10 cellular contexts compared by ENCODE assay signal in genomic region chr16:68074850-68075249, GRCh38. TPM values are rescaled to one million over a fixed set of nuclear protein-coding genes. Genes with fewer than 3 reads are reported as not detected.
DNase-seq lines count a peak whose midpoint lies in the region; ATAC-seq lines count a peak whose summit lies in the region.
"Had no signal": no experiment of that assay in that cellular context is flagged by ENCODE, and none has a peak within 500 bp of the region (broad histone marks: within the 10 kb centered on the region; RNA-seq: fewer than 3 reads in every experiment).

No MANE protein-coding gene starts in this region.

- CTCF ChIA-PET in activated CD4-positive, alpha-beta memory T cell treated with anti-CD3 and anti-CD28 coated beads, Interleukin-2, amount 10 ng/mL, durations not matched to agents 7 days and 5 days (lab: Charles Lee) = interaction anchor here (1.0 to 5.1 kb wide), 4 partner anchors 9 to 258 kb away, joined by 3 to 65 read pairs (median 26); partner anchors contain the start of gene NFATC3

- no peaks in the 10 kb centered on the region for H3K9me3 Mint-ChIP-seq in activated CD4-positive, alpha-beta memory T cell treated with anti-CD3 and anti-CD28 coated beads, Interleukin-2, amount 10 ng/mL, durations not matched to agents 7 days and 5 days

- peaks cover 77% of the 10 kb centered on the region for H3K36me3 Mint-ChIP-seq in activated CD4-positive, alpha-beta memory T cell treated with anti-CD3 and anti-CD28 coated beads, Interleukin-2, amount 10 ng/mL, durations not matched to agents 7 days and 5 days (ENCODE audit: low read depth)

- peak; percentile 39 for DNase-seq in stimulated activated CD4-positive, alpha-beta T cell treated with anti-CD3 and anti-CD28 coated beads, Interleukin-4, amount 100 ng/mL, for 24 hours
- DNase-seq in stimulated activated CD4-positive, alpha-beta T cell treated with anti-CD3 and anti-CD28 coated beads, Interleukin-12 subunit alpha, Interleukin-12 subunit beta, amount 100 ng/mL, for 4 hours = no peak
- DNase-seq in activated CD4-positive, alpha-beta memory T cell treated with anti-CD3 and anti-CD28 coated beads, Interleukin-2, amount 10 ng/mL, durations not matched to agents 7 days and 5 days = peak; percentile 94
- peak; percentile 47 for DNase-seq in stimulated activated CD8-positive, alpha-beta memory T cell treated with anti-CD3 and anti-CD28 coated beads, Interleukin-12 subunit alpha, Interleukin-12 subunit beta, amount 100 ng/mL, for 1 hour (ENCODE audit: low read depth)
- no peak for DNase-seq in amniotic stem cell (lab: John Stamatoyannopoulos, UW)
- DNase-seq in SW480 (ENCODE audit: low spot score) = no peak
- no peak for DNase-seq in posterior vena cava (ENCODE audit: low spot score)

- H3K4me3 Mint-ChIP-seq in activated CD4-positive, alpha-beta memory T cell treated with anti-CD3 and anti-CD28 coated beads, Interleukin-2, amount 10 ng/mL, durations not matched to agents 7 days and 5 days = peak overlapping the region; percentile 58

- intact Hi-C loops in posterior vena cava (cut with DNase I) = no loop called here

- no peaks in the 10 kb centered on the region for H3K27me3 Mint-ChIP-seq in activated CD4-positive, alpha-beta memory T cell treated with anti-CD3 and anti-CD28 coated beads, Interleukin-2, amount 10 ng/mL, durations not matched to agents 7 days and 5 days

- H3K4me1 Mint-ChIP-seq in activated CD4-positive, alpha-beta memory T cell treated with anti-CD3 and anti-CD28 coated beads, Interleukin-2, amount 10 ng/mL, durations not matched to agents 7 days and 5 days = peaks cover 89% of the 10 kb centered on the region

- POLR2A ChIA-PET in activated CD4-positive, alpha-beta memory T cell treated with anti-CD3 and anti-CD28 coated beads, Interleukin-2, amount 10 ng/mL, durations not matched to agents 7 days and 5 days (lab: Charles Lee) = interaction anchor here (1.1 to 18.9 kb wide), 7 partner anchors 9 to 241 kb away, joined by 4 to 514 read pairs (median 7); partner anchors contain the start of genes DDX28, DUS2, NFATC3 and PSMB10

- ATAC-seq in HG03432 (IDR thresholded peaks at IDR 0.05; ENCODE audit: unreplicated experiment) = peak; percentile 80

- peak overlapping the region; percentile 95 for H3K27ac Mint-ChIP-seq in activated CD4-positive, alpha-beta memory T cell treated with anti-CD3 and anti-CD28 coated beads, Interleukin-2, amount 10 ng/mL, durations not matched to agents 7 days and 5 days

RNA-seq across cellular contexts. Expression of gene NFATC3, which starts 10.3 kb away (rescaled TPM):
- total RNA-seq in activated CD4-positive, alpha-beta memory T cell treated with anti-CD3 and anti-CD28 coated beads, Interleukin-2, amount 10 ng/mL, durations not matched to agents 7 days and 5 days = 100 to 1,000 TPM; 208 to 209 TPM
- total RNA-seq in posterior vena cava = 10 to 100 TPM; 28.0 to 30.8 TPM

RNA-seq across cellular contexts. Expression of gene DUS2, which starts 51.8 kb away (rescaled TPM):
- total RNA-seq in activated CD4-positive, alpha-beta memory T cell treated with anti-CD3 and anti-CD28 coated beads, Interleukin-2, amount 10 ng/mL, durations not matched to agents 7 days and 5 days = 10 to 100 TPM; 23.8 to 24.4 TPM
- total RNA-seq in posterior vena cava = 10 to 100 TPM in 1 of 2 donors, 1 to 10 TPM in 1; 6.6 to 11.6 TPM

RNA-seq across cellular contexts. Expression of gene DDX28, which starts 51.8 kb away (rescaled TPM):
- 10 to 100 TPM; 11.6 to 12.3 TPM for total RNA-seq in activated CD4-positive, alpha-beta memory T cell treated with anti-CD3 and anti-CD28 coated beads, Interleukin-2, amount 10 ng/mL, durations not matched to agents 7 days and 5 days
- 1 to 10 TPM; 5.4 to 5.8 TPM for total RNA-seq in posterior vena cava

RNA-seq across cellular contexts. Expression of gene DPEP2NB, which starts 59.1 kb away (rescaled TPM):
- not detected for total RNA-seq in activated CD4-positive, alpha-beta memory T cell treated with anti-CD3 and anti-CD28 coated beads, Interleukin-2, amount 10 ng/mL, durations not matched to agents 7 days and 5 days
- not detected for total RNA-seq in posterior vena cava
- total RNA-seq: activated CD8-positive, alpha-beta memory T cell treated with anti-CD3 and anti-CD28 coated beads for 36 hours; kidney epithelial cell had no signal

Comparison
In these comparisons a context has a peak if more than half of its experiments do, and no peak if none do; other contexts are left out.
1. DNase-seq: peak in stimulated activated CD4-positive, alpha-beta T cell treated with anti-CD3 and anti-CD28 coated beads, Interleukin-4, amount 100 ng/mL, for 24 hours (single experiment), activated CD4-positive, alpha-beta memory T cell treated with anti-CD3 and anti-CD28 coated beads, Interleukin-2, amount 10 ng/mL, durations not matched to agents 7 days and 5 days (single experiment) and stimulated activated CD8-positive, alpha-beta memory T cell treated with anti-CD3 and anti-CD28 coated beads, Interleukin-12 subunit alpha, Interleukin-12 subunit beta, amount 100 ng/mL, for 1 hour (single experiment); none in stimulated activated CD4-positive, alpha-beta T cell treated with anti-CD3 and anti-CD28 coated beads, Interleukin-12 subunit alpha, Interleukin-12 subunit beta, amount 100 ng/mL, for 4 hours (single experiment), amniotic stem cell (single experiment), SW480 (single experiment) and posterior vena cava (single experiment).
2. RNA of gene NFATC3, which starts 10.3 kb away (total RNA-seq): 208 to 209 TPM in activated CD4-positive, alpha-beta memory T cell treated with anti-CD3 and anti-CD28 coated beads, Interleukin-2, amount 10 ng/mL, durations not matched to agents 7 days and 5 days; 28.0 to 30.8 TPM in posterior vena cava; every median in the first group is over 4 times any median in the second.